In the genomic region with DNA sequence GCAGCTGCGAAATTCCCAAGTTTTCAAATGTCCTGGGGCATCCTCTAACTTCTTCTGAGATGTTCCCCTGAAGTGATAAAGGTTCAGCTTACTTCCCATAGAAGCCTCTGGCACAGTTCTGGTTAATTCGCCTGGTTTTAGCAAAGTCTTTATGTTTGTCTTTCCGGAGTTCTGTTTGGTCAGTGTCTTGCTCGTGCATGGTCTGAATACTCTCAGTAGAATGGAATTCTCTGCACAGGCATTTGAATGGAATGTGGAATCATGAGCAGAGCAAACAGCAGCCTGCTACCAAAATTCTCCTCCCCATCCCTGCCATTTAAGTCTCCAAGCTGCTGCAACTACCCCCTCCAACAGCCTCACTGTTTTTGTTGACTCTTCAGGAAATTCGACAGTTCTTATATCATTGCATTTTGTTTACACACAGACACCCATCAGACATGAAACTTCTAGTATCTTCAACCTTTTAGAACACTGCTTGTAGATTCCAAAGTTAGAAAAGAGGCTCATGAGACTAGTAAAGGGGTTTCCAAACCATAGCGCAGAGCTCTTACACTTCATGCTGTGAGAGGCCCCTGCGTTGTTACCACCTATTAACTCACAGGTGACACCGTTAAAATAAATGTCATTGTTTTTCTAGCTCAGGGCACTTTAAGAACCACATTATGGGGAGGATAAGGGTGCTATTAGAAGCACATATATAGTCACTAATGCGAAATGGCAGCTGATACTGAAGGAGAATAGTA, we compare ENCODE assay signal across 10 cellular contexts.
DNase-seq lines count a peak whose midpoint lies in the region; ATAC-seq and TF ChIP-seq lines count a peak whose summit lies in the region.
"Had no signal": no experiment of that assay in that cellular context is flagged by ENCODE, and none has a peak within 500 bp of the region (broad histone marks: within the 10 kb centered on the region; RNA-seq: fewer than 3 reads in every experiment).

No MANE protein-coding gene starts in this region.

- no peak overlapping the region for H4K8ac ChIP-seq in mesendoderm (ENCODE audit: low read depth, low read length)

- no peak overlapping the region for H3K18ac ChIP-seq in mesendoderm (ENCODE audit: low read length)

- H3K4me3 ChIP-seq in AG04450 (ENCODE audit: low read depth, low read length): no peak overlapping the region
- H3K4me3 ChIP-seq in epithelial cell of esophagus (ENCODE audit: low read length): no peak overlapping the region
- H3K4me3 ChIP-seq in mesendoderm (ENCODE audit: low read length): no peak overlapping the region

- TF ChIP-seq CTCF in AG04450 (IDR thresholded peaks at IDR 0.05; ENCODE audit: low read depth, low read length) (no peak), epithelial cell of esophagus (IDR thresholded peaks at IDR 0.05; ENCODE audit: insufficient read depth, low read depth, low read length, missing control alignments) (no peak)

- no CpG with 5 or more reads among the region's 9 CpGs for WGBS in mesendoderm (ENCODE audit: extremely low coverage, insufficient coverage, low lambda C conversion rate)

- no peak overlapping the region for H3K4ac ChIP-seq in mesendoderm (ENCODE audit: low read depth, low read length)

- POLR2A ChIA-PET in AG04450 (lab: Yijun Ruan, JAX): interaction anchor here (1.1 to 2.0 kb wide), 4 partner anchors 15 to 60 kb away, joined by 3 to 7 read pairs (median 4); no protein-coding TSS in a partner anchor

- ATAC-seq in GM19351 (IDR thresholded peaks at IDR 0.05; ENCODE audit: unreplicated experiment) (no peak), GM19463 (IDR thresholded peaks at IDR 0.05; ENCODE audit: unreplicated experiment) (no peak), HG02678 (IDR thresholded peaks at IDR 0.05; ENCODE audit: unreplicated experiment) (no peak)
- ATAC-seq: activated T-cell treated with anti-CD3 and anti-CD28 coated beads, Interleukin-2, amount 50 U/mL, for 72 hours had no signal

- H2BK15ac ChIP-seq in mesendoderm (replicated peaks; ENCODE audit: low read depth): no peak overlapping the region

- H2AK5ac ChIP-seq in mesendoderm (ENCODE audit: low read length): no peak overlapping the region

- H3K79me2 ChIP-seq in mesendoderm (ENCODE audit: control insufficient read depth, insufficient read depth, low read length): no peaks in the 10 kb centered on the region

- H3K27ac ChIP-seq in AG04450 (ENCODE audit: low read depth, low read length): peak overlapping the region; percentile 63
- H3K27ac ChIP-seq in mesendoderm (ENCODE audit: low read depth, low read length): no peak overlapping the region

- no peaks in the 10 kb centered on the region for H3K79me1 ChIP-seq in mesendoderm (ENCODE audit: low read length)

- H3K4me1 ChIP-seq in mesendoderm (ENCODE audit: control insufficient read depth, low read depth, low read length): peaks cover 4% of the 10 kb centered on the region

- H3K4me2 ChIP-seq in mesendoderm (ENCODE audit: low read length): no peak overlapping the region

- CTCF ChIA-PET in AG04450 (lab: Charles Lee): interaction anchor here (0.7 to 1.0 kb wide), 4 partner anchors 11 to 198 kb away, joined by 3 to 4 read pairs (median 3); no protein-coding TSS in a partner anchor

- no peak overlapping the region for H3K9ac ChIP-seq in mesendoderm (ENCODE audit: low read length)

- DNase-seq in AG04450 (ENCODE audit: low read depth, low spot score) (peak; percentile 83), M059J (ENCODE audit: low read depth) (peak; percentile 88), epithelial cell of esophagus (ENCODE audit: low read depth) (peak; percentile 84), mesendoderm (peak; percentile 81), globus pallidus (ENCODE audit: low spot score) (no peak)
- DNase-seq: activated T-cell treated with anti-CD3 and anti-CD28 coated beads, Interleukin-2, amount 50 U/mL, for 72 hours; NCI-H1436 had no signal

- no peak overlapping the region for H2BK5ac ChIP-seq in mesendoderm (ENCODE audit: low read length)

- H2BK120ac ChIP-seq in mesendoderm (ENCODE audit: low read depth, low read length): no peak overlapping the region

- H4K5ac ChIP-seq in mesendoderm (ENCODE audit: low read length): no peak overlapping the region

- no peaks in the 10 kb centered on the region for H3K9me3 ChIP-seq in AG04450 (ENCODE audit: control insufficient read depth, insufficient read depth, low read length)

- H3K23ac ChIP-seq in mesendoderm (ENCODE audit: low read length): no peak overlapping the region

- H3K27me3 ChIP-seq in AG04450 (ENCODE audit: control insufficient read depth, insufficient read depth, low read length) (no peaks in the 10 kb centered on the region), mesendoderm (ENCODE audit: insufficient read depth, low read length, poor library complexity) (no peaks in the 10 kb centered on the region)

- no peaks in the 10 kb centered on the region for H3K36me3 ChIP-seq in mesendoderm (ENCODE audit: control insufficient read depth, insufficient read depth, low read length)

- no peak overlapping the region for H3K56ac ChIP-seq in mesendoderm (ENCODE audit: low read length)
